Comparison of ENCODE assay signal across 8 cellular contexts in the genomic region with DNA sequence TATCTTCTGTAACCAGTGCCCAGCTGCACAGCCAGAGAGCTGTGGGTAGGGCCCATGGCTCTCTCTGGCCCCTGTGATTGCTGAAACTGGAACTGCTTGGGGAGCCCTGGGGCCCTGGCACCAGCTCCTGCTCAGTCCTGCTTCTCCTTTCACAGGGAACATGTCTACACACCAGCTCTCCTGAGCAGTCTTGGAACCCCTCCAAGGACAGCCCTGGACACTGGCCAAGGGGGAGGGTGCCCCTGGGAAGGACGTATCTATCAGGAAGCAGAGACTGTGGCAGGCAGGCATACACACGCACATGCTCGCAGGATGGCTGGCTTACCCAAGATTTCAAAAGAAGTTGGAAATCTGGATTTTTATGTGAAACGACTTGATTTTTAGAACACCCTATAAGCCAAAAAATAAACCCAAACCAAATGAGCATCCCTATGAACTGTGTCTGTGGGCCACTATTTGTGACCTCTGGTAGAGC. TPM values are rescaled to one million over a fixed set of nuclear protein-coding genes. Genes with fewer than 3 reads are reported as not detected.
DNase-seq lines count a peak whose midpoint lies in the region; ATAC-seq and TF ChIP-seq lines count a peak whose summit lies in the region.

No MANE protein-coding gene starts in this region.

- H3K9me3 Mint-ChIP-seq in activated T-cell treated with anti-CD3 and anti-CD28 coated beads, Interleukin-2, amount 50 U/mL, for 4 hours, result no peaks in the 10 kb centered on the region

- H3K27me3 Mint-ChIP-seq in activated T-cell treated with anti-CD3 and anti-CD28 coated beads, Interleukin-2, amount 50 U/mL, for 4 hours (ENCODE audit: low read depth), result no peaks in the 10 kb centered on the region

- peaks cover 1% of the 10 kb centered on the region for H3K36me3 Mint-ChIP-seq in activated T-cell treated with anti-CD3 and anti-CD28 coated beads, Interleukin-2, amount 50 U/mL, for 4 hours (ENCODE audit: insufficient read depth)

- peaks cover 68% of the 10 kb centered on the region for H3K4me1 Mint-ChIP-seq in activated T-cell treated with anti-CD3 and anti-CD28 coated beads, Interleukin-2, amount 50 U/mL, for 4 hours (ENCODE audit: low read depth)

- no peak for TF ChIP-seq CTCF in GM12865 (IDR thresholded peaks at IDR 0.05; ENCODE audit: insufficient read depth, low read depth, low read length, missing control alignments)

- peak overlapping the region; percentile 32 for H3K4me3 Mint-ChIP-seq in activated T-cell treated with anti-CD3 and anti-CD28 coated beads, Interleukin-2, amount 50 U/mL, for 4 hours

- peak overlapping the region; percentile 45 for H3K4me3 ChIP-seq in GM12865 (ENCODE audit: low read depth, low read length)

- DNase-seq in A172 (ENCODE audit: low spot score) (peak; percentile 74), GM12865 (ENCODE audit: low read depth) (peak; percentile 67), NCI-H2171 treated with DMSO at 0.1 percent for 48 hours (lab: John Stamatoyannopoulos, UW) (peak; percentile 92), fibroblast of the conjunctiva (ENCODE audit: low read depth) (peak; percentile 94), non-pigmented ciliary epithelial cell (ENCODE audit: low read depth) (peak; percentile 65)
- DNase-seq in activated T-cell treated with anti-CD3 and anti-CD28 coated beads, Interleukin-2, amount 50 U/mL, for 4 hours, result no peak

- ATAC-seq in activated T-cell treated with anti-CD3 and anti-CD28 coated beads, Interleukin-2, amount 50 U/mL, for 4 hours, result no peak
- ATAC-seq in GM21528 (IDR thresholded peaks at IDR 0.05; ENCODE audit: low FRiP score, unreplicated experiment), result no peak
- ATAC-seq in HG03039 (IDR thresholded peaks at IDR 0.05; ENCODE audit: unreplicated experiment), result no peak

RNA-seq across cellular contexts. Expression of a gene that starts 8.8 kb away (rescaled TPM):
- total RNA-seq in A172 (2014; rRNA removed; shearing (Covaris generic)), result 0.91 and 0.95 TPM in 2 replicates
- total RNA-seq in activated T-cell treated with anti-CD3 and anti-CD28 coated beads, Interleukin-2, amount 50 U/mL, for 4 hours, result 100 to 1,000 TPM; 256 to 343 (median 265) TPM

RNA-seq across cellular contexts. Expression of a gene that starts 58.4 kb away (rescaled TPM):
- total RNA-seq in A172 (2014; rRNA removed; shearing (Covaris generic)), result 47.0 and 47.8 TPM in 2 replicates
- 10 to 100 TPM; 59.2 to 75.1 (median 64.8) TPM for total RNA-seq in activated T-cell treated with anti-CD3 and anti-CD28 coated beads, Interleukin-2, amount 50 U/mL, for 4 hours

Comparison
In these comparisons a context has a peak if more than half of its experiments do, and no peak if none do; other contexts are left out.
1. RNA of a gene that starts 8.8 kb away (total RNA-seq): 256 to 343 TPM in activated T-cell treated with anti-CD3 and anti-CD28 coated beads, Interleukin-2, amount 50 U/mL, for 4 hours; 0.91 to 0.95 TPM in A172; every median in the first group is over 100 times any median in the second.